ENCODE assay signal across 17 cellular contexts in genomic region chr21:33561373-33561772, GRCh38. TPM values are rescaled to one million over a fixed set of nuclear protein-coding genes. Genes with fewer than 3 reads are reported as not detected.
A peak's percentile ranks its signal among the peaks of the same experiment; 100 is the strongest.
DNase-seq lines count a peak whose midpoint lies in the region; ATAC-seq and TF ChIP-seq lines count a peak whose summit lies in the region.
"Had no signal": no experiment of that assay in that cellular context is flagged by ENCODE, and none has a peak within 500 bp of the region (broad histone marks: within the 10 kb centered on the region; RNA-seq: fewer than 3 reads in every experiment).

No MANE protein-coding gene starts in this region.

- no peak overlapping the region for H3K4me3 ChIP-seq in fibroblast of pulmonary artery (replicated peaks; ENCODE audit: low read depth, low read length)
- H3K4me3 ChIP-seq: colonic mucosa had no signal

- no peak for DNase-seq in activated naive CD4-positive, alpha-beta T cell treated with anti-CD3 and anti-CD28 coated beads, Interleukin-2, amount 10 ng/mL, durations not matched to agents 7 days and 5 days
- no peak for DNase-seq in activated naive CD4-positive, alpha-beta T cell treated with anti-CD3 and anti-CD28 coated beads, Interleukin-2, amount 50 U/mL, for 72 hours (ENCODE audit: low spot score in 2 of 2)
- DNase-seq in activated B cell treated with CpG ODN at 0.5 μM for 24 hours (no peak), fibroblast of pulmonary artery (ENCODE audit: low read depth) (peak; percentile 25), NCI-H1436 treated with DMSO at 0.1 percent for 48 hours (lab: John Stamatoyannopoulos, UW) (no peak), GM19238 (ENCODE audit: insufficient read length, low spot score) (no peak)
- no peak for DNase-seq in stimulated activated effector memory CD8-positive, alpha-beta T cell treated with anti-CD3 and anti-CD28 coated beads, Interleukin-12 subunit alpha, Interleukin-12 subunit beta, amount 100 ng/mL, for 72 hours (ENCODE audit: low spot score in 2 of 2)
- DNase-seq: colonic mucosa; DND-41; foreskin fibroblast; GOT3; NCI-H2029; NK-92 treated with Interleukin-12 subunit alpha and Interleukin-12 subunit beta, amount 100 ng/mL, for 24 hours; right cardiac atrium; stimulated activated naive CD4-positive, alpha-beta T cell treated with Interleukin-2 at 50 U/mL for 16 hours had no signal

- H3K27me3 Mint-ChIP-seq in activated naive CD4-positive, alpha-beta T cell treated with anti-CD3 and anti-CD28 coated beads, Interleukin-2, amount 10 ng/mL, durations not matched to agents 7 days and 5 days: no peaks in the 10 kb centered on the region
- H3K27me3 Mint-ChIP-seq in activated B cell treated with CpG ODN at 0.5 μM for 24 hours: no peaks in the 10 kb centered on the region
- H3K27me3 Mint-ChIP-seq: type B pancreatic cell had no signal

- peaks cover 18% of the 10 kb centered on the region for H3K4me1 Mint-ChIP-seq in activated naive CD4-positive, alpha-beta T cell treated with anti-CD3 and anti-CD28 coated beads, Interleukin-2, amount 10 ng/mL, durations not matched to agents 7 days and 5 days
- H3K4me1 Mint-ChIP-seq in activated B cell treated with CpG ODN at 0.5 μM for 24 hours: peaks cover 10% of the 10 kb centered on the region
- peaks cover 36% of the 10 kb centered on the region for H3K4me1 Mint-ChIP-seq in stimulated activated effector memory CD8-positive, alpha-beta T cell treated with anti-CD3 and anti-CD28 coated beads, Interleukin-12 subunit alpha, Interleukin-12 subunit beta, amount 100 ng/mL, for 72 hours

- H3K4me3 Mint-ChIP-seq in activated naive CD4-positive, alpha-beta T cell treated with anti-CD3 and anti-CD28 coated beads, Interleukin-2, amount 10 ng/mL, durations not matched to agents 7 days and 5 days: no peak overlapping the region
- H3K4me3 Mint-ChIP-seq in activated B cell treated with CpG ODN at 0.5 μM for 24 hours: no peak overlapping the region
- H3K4me3 Mint-ChIP-seq in stimulated activated effector memory CD8-positive, alpha-beta T cell treated with anti-CD3 and anti-CD28 coated beads, Interleukin-12 subunit alpha, Interleukin-12 subunit beta, amount 100 ng/mL, for 72 hours: no peak overlapping the region
- H3K4me3 Mint-ChIP-seq: type B pancreatic cell had no signal

- intact Hi-C loops in activated B cell treated with CpG ODN at 0.5 μM for 24 hours (cut with micrococcal nuclease): no loop called here

- ATAC-seq in activated naive CD4-positive, alpha-beta T cell treated with anti-CD3 and anti-CD28 coated beads, Interleukin-2, amount 50 U/mL, for 72 hours: no peak
- ATAC-seq in activated B cell treated with CpG ODN at 0.5 μM for 24 hours (ENCODE audit: low read depth) (no peak), HG03439 (IDR thresholded peaks at IDR 0.05; ENCODE audit: unreplicated experiment) (no peak)
- ATAC-seq in stimulated activated effector memory CD8-positive, alpha-beta T cell treated with anti-CD3 and anti-CD28 coated beads, Interleukin-12 subunit alpha, Interleukin-12 subunit beta, amount 100 ng/mL, for 72 hours: no peak

- H3K27ac Mint-ChIP-seq in activated naive CD4-positive, alpha-beta T cell treated with anti-CD3 and anti-CD28 coated beads, Interleukin-2, amount 10 ng/mL, durations not matched to agents 7 days and 5 days: peak overlapping the region; percentile 0
- H3K27ac Mint-ChIP-seq in activated naive CD4-positive, alpha-beta T cell treated with anti-CD3 and anti-CD28 coated beads, Interleukin-2, amount 50 U/mL, for 72 hours: no peak overlapping the region
- H3K27ac Mint-ChIP-seq in activated B cell treated with CpG ODN at 0.5 μM for 24 hours: peak overlapping the region; percentile 47
- H3K27ac Mint-ChIP-seq in stimulated activated effector memory CD8-positive, alpha-beta T cell treated with anti-CD3 and anti-CD28 coated beads, Interleukin-12 subunit alpha, Interleukin-12 subunit beta, amount 100 ng/mL, for 72 hours: peak overlapping the region; percentile 35
- H3K27ac Mint-ChIP-seq: type B pancreatic cell had no signal

- CTCF ChIA-PET in activated naive CD4-positive, alpha-beta T cell treated with anti-CD3 and anti-CD28 coated beads, Interleukin-2, amount 10 ng/mL, durations not matched to agents 7 days and 5 days (lab: Charles Lee): no interaction called here
- CTCF ChIA-PET in activated B cell treated with CpG ODN at 0.5 μM for 24 hours (lab: Charles Lee): no interaction called here

- H3K9me3 Mint-ChIP-seq in activated naive CD4-positive, alpha-beta T cell treated with anti-CD3 and anti-CD28 coated beads, Interleukin-2, amount 10 ng/mL, durations not matched to agents 7 days and 5 days: no peaks in the 10 kb centered on the region
- no peaks in the 10 kb centered on the region for H3K9me3 Mint-ChIP-seq in activated naive CD4-positive, alpha-beta T cell treated with anti-CD3 and anti-CD28 coated beads, Interleukin-2, amount 50 U/mL, for 72 hours
- no peaks in the 10 kb centered on the region for H3K9me3 Mint-ChIP-seq in activated B cell treated with CpG ODN at 0.5 μM for 24 hours
- no peaks in the 10 kb centered on the region for H3K9me3 Mint-ChIP-seq in stimulated activated effector memory CD8-positive, alpha-beta T cell treated with anti-CD3 and anti-CD28 coated beads, Interleukin-12 subunit alpha, Interleukin-12 subunit beta, amount 100 ng/mL, for 72 hours
- H3K9me3 Mint-ChIP-seq: type B pancreatic cell had no signal

- H3K36me3 Mint-ChIP-seq in activated naive CD4-positive, alpha-beta T cell treated with anti-CD3 and anti-CD28 coated beads, Interleukin-2, amount 10 ng/mL, durations not matched to agents 7 days and 5 days: peaks cover 68% of the 10 kb centered on the region
- peaks cover 20 to 48% of the 10 kb centered on the region in 2 donors for H3K36me3 Mint-ChIP-seq in activated naive CD4-positive, alpha-beta T cell treated with anti-CD3 and anti-CD28 coated beads, Interleukin-2, amount 50 U/mL, for 72 hours
- H3K36me3 Mint-ChIP-seq in activated B cell treated with CpG ODN at 0.5 μM for 24 hours (ENCODE audit: low read depth): peaks cover 76% of the 10 kb centered on the region
- H3K36me3 Mint-ChIP-seq in stimulated activated effector memory CD8-positive, alpha-beta T cell treated with anti-CD3 and anti-CD28 coated beads, Interleukin-12 subunit alpha, Interleukin-12 subunit beta, amount 100 ng/mL, for 72 hours: peaks cover 99% of the 10 kb centered on the region

- TF ChIP-seq CTCF in activated B cell treated with CpG ODN at 0.5 μM for 24 hours (IDR thresholded peaks at IDR 0.05): no peak
- no peak for TF ChIP-seq CTCF in fibroblast of pulmonary artery (IDR thresholded peaks at IDR 0.05; ENCODE audit: low read length, missing control alignments)

- POLR2A ChIA-PET in activated B cell treated with CpG ODN at 0.5 μM for 24 hours (lab: Charles Lee): no interaction called here

RNA-seq across cellular contexts. Expression of gene SON, which starts 18.5 kb away (rescaled TPM):
- 100 to 1,000 TPM; 271 to 344 TPM for total RNA-seq in activated naive CD4-positive, alpha-beta T cell treated with anti-CD3 and anti-CD28 coated beads, Interleukin-2, amount 50 U/mL, for 72 hours
- 429 and 474 TPM in 2 replicates for total RNA-seq in activated B cell treated with CpG ODN at 0.5 μM for 24 hours

RNA-seq across cellular contexts. Expression of gene GART, which starts 19.5 kb away (rescaled TPM):
- 100 to 1,000 TPM; 161 to 187 TPM for total RNA-seq in activated naive CD4-positive, alpha-beta T cell treated with anti-CD3 and anti-CD28 coated beads, Interleukin-2, amount 50 U/mL, for 72 hours
- 99.1 and 106 TPM in 2 replicates for total RNA-seq in activated B cell treated with CpG ODN at 0.5 μM for 24 hours

RNA-seq across cellular contexts. Expression of gene DONSON, which starts 27.1 kb away (rescaled TPM):
- 10 to 100 TPM; 39.1 to 56.1 TPM for total RNA-seq in activated naive CD4-positive, alpha-beta T cell treated with anti-CD3 and anti-CD28 coated beads, Interleukin-2, amount 50 U/mL, for 72 hours
- 4.4 and 4.7 TPM in 2 replicates for total RNA-seq in activated B cell treated with CpG ODN at 0.5 μM for 24 hours

Comparison
In these comparisons a context has a peak if more than half of its experiments do, and no peak if none do; other contexts are left out.
1. H3K27ac Mint-ChIP-seq: peak in activated naive CD4-positive, alpha-beta T cell treated with anti-CD3 and anti-CD28 coated beads, Interleukin-2, amount 10 ng/mL, durations not matched to agents 7 days and 5 days (single experiment), activated B cell treated with CpG ODN at 0.5 μM for 24 hours (single experiment) and stimulated activated effector memory CD8-positive, alpha-beta T cell treated with anti-CD3 and anti-CD28 coated beads, Interleukin-12 subunit alpha, Interleukin-12 subunit beta, amount 100 ng/mL, for 72 hours (single experiment); none in activated naive CD4-positive, alpha-beta T cell treated with anti-CD3 and anti-CD28 coated beads, Interleukin-2, amount 50 U/mL, for 72 hours (0 of 2).